ENCODE assay signal across 1 cellular context in genomic region chr3:49519916-49520385, GRCh38.
TF ChIP-seq lines count a peak whose summit lies in the region.

No MANE protein-coding gene starts in this region.

TF ChIP-seq in HCT116, 20 proteins besides CTCF, POLR2A, EP300 and RAD21:
- no peak for TF ChIP-seq FOSL1 (IDR thresholded peaks at IDR 0.05; ENCODE audit: low read depth)
- no peak for TF ChIP-seq JUND (IDR thresholded peaks at IDR 0.05)
- TF ChIP-seq ZNF274 (IDR thresholded peaks at IDR 0.05; ENCODE audit: low read depth, low read length): no peak
- no peak for TF ChIP-seq SP1 (IDR thresholded peaks at IDR 0.05; ENCODE audit: low read depth)
- TF ChIP-seq SRF (IDR thresholded peaks at IDR 0.05; ENCODE audit: low read depth): no peak
- TF ChIP-seq ZBTB33 (IDR thresholded peaks at IDR 0.05; ENCODE audit: extremely low read depth, insufficient replicate concordance, low read length): no peak
- no peak for TF ChIP-seq EZH2 (IDR thresholded peaks at IDR 0.05)
- no peak for TF ChIP-seq TCF7L2 (IDR thresholded peaks at IDR 0.05; ENCODE audit: borderline replicate concordance, extremely low read depth, insufficient read depth, insufficient read length)
- no peak for TF ChIP-seq ELF1 (IDR thresholded peaks at IDR 0.05; ENCODE audit: borderline replicate concordance, low read depth)
- TF ChIP-seq CBX3 (IDR thresholded peaks at IDR 0.05; ENCODE audit: low read depth): no peak
- TF ChIP-seq EGR1 (IDR thresholded peaks at IDR 0.05; ENCODE audit: low read depth): no peak
- no peak for TF ChIP-seq SIN3A (IDR thresholded peaks at IDR 0.05; ENCODE audit: low read depth)
- TF ChIP-seq MAX (IDR thresholded peaks at IDR 0.05): no peak
- no peak for TF ChIP-seq YY1 (IDR thresholded peaks at IDR 0.05; ENCODE audit: extremely low read depth, insufficient replicate concordance, low read depth, low read length)
- no peak for TF ChIP-seq CEBPB (IDR thresholded peaks at IDR 0.05; ENCODE audit: low read depth)
- no peak for TF ChIP-seq ATF3 (IDR thresholded peaks at IDR 0.05)
